In genomic region chr11:35464308-35464707, GRCh38 we compare ENCODE assay signal across 11 cellular contexts. TPM values are rescaled to one million over a fixed set of nuclear protein-coding genes. Genes with fewer than 3 reads are reported as not detected.
DNase-seq lines count a peak whose midpoint lies in the region; ATAC-seq and TF ChIP-seq lines count a peak whose summit lies in the region.
"Had no signal": no experiment of that assay in that cellular context is flagged by ENCODE, and none has a peak within 500 bp of the region (broad histone marks: within the 10 kb centered on the region; RNA-seq: fewer than 3 reads in every experiment).

No MANE protein-coding gene starts in this region.

- H3K9me3 ChIP-seq in WERI-Rb-1 (ENCODE audit: severe bottlenecking) (no peaks in the 10 kb centered on the region), body of pancreas (no peaks in the 10 kb centered on the region)

- no peaks in the 10 kb centered on the region for H3K4me1 ChIP-seq in body of pancreas

- no peak for TF ChIP-seq POLR2A in body of pancreas (IDR thresholded peaks at IDR 0.05)

- H3K4me1 Mint-ChIP-seq in HFFc6 (ENCODE audit: low read depth) (peaks cover 46% of the 10 kb centered on the region), T-cell (no peaks in the 10 kb centered on the region)

- H3K4me3 ChIP-seq in AG10803 (ENCODE audit: low read length) (no peak overlapping the region), WERI-Rb-1 (ENCODE audit: low read depth, low read length) (no peak overlapping the region), body of pancreas (no peak overlapping the region)

- H3K9me3 Mint-ChIP-seq in HFFc6 (no peaks in the 10 kb centered on the region), T-cell (no peaks in the 10 kb centered on the region)
- H3K9me3 Mint-ChIP-seq: natural killer cell treated with Interleukin-12 subunit alpha and Interleukin-12 subunit beta and Interleukin-15 and Interleukin-18, amount 100 ng/mL, for 72 hours had no signal

- no peak for ATAC-seq in body of pancreas
- no peak for ATAC-seq in HG02759 (IDR thresholded peaks at IDR 0.05; ENCODE audit: unreplicated experiment)
- no peak for ATAC-seq in T-cell (replicated peaks in 1 of 4)
- ATAC-seq: natural killer cell treated with Interleukin-12 subunit alpha and Interleukin-12 subunit beta and Interleukin-15 and Interleukin-18, amount 100 ng/mL, for 72 hours had no signal

- no peaks in the 10 kb centered on the region for H3K36me3 ChIP-seq in WERI-Rb-1
- H3K36me3 ChIP-seq in body of pancreas (replicated peaks in 1 of 2; ENCODE audit: insufficient read depth in 1 of 2, low read depth in 2 of 2), result no peaks in the 10 kb centered on the region

- peak; percentile 47 for TF ChIP-seq CTCF in AG10803 (conservative IDR thresholded peaks at IDR 0.05; ENCODE audit: low read length)
- TF ChIP-seq CTCF in HFFc6 (IDR thresholded peaks at IDR 0.05), result peak; percentile 61; the same call in 1 of the 2 replicates
- TF ChIP-seq CTCF in WERI-Rb-1 (IDR thresholded peaks at IDR 0.05; ENCODE audit: low read depth, low read length), result peak; percentile 64
- no peak for TF ChIP-seq CTCF in body of pancreas (IDR thresholded peaks at IDR 0.05)

- 84 to 92% methylated on average over 1 of the region's 1 CpG for WGBS in body of pancreas, 2 donors

- H3K4me3 Mint-ChIP-seq in HFFc6 (no peak overlapping the region), T-cell (no peak overlapping the region)
- H3K4me3 Mint-ChIP-seq: natural killer cell treated with Interleukin-12 subunit alpha and Interleukin-12 subunit beta and Interleukin-15 and Interleukin-18, amount 100 ng/mL, for 72 hours had no signal

- H3K27ac ChIP-seq in WERI-Rb-1 (no peak overlapping the region), body of pancreas (no peak overlapping the region)

- CTCF ChIA-PET in T-cell (lab: Charles Lee), result no interaction called here

- DNase-seq in AG10803 (ENCODE audit: low read depth), result no peak
- DNase-seq in HFFc6, result no peak
- no peak for DNase-seq in WERI-Rb-1
- peak; percentile 24 for DNase-seq in glomerular visceral epithelial cell (ENCODE audit: extremely low spot score)
- no peak for DNase-seq in body of pancreas
- no peak for DNase-seq in T-cell
- no peak for DNase-seq in AG08396 (ENCODE audit: low spot score)
- DNase-seq: Calu3, NCI-H1105 had no signal

- no peaks in the 10 kb centered on the region for H3K27me3 ChIP-seq in WERI-Rb-1 (ENCODE audit: insufficient read depth, low read depth, severe bottlenecking)
- H3K27me3 ChIP-seq in body of pancreas, result no peaks in the 10 kb centered on the region

- intact Hi-C loops in body of pancreas (cut with DNase I), result no loop called here

- H3K27ac Mint-ChIP-seq in HFFc6, result peak overlapping the region; percentile 14; the same call in 1 of the 2 replicates
- no peak overlapping the region for H3K27ac Mint-ChIP-seq in T-cell
- H3K27ac Mint-ChIP-seq: natural killer cell treated with Interleukin-12 subunit alpha and Interleukin-12 subunit beta and Interleukin-15 and Interleukin-18, amount 100 ng/mL, for 72 hours had no signal

- H3K27me3 Mint-ChIP-seq in HFFc6 (ENCODE audit: insufficient read depth), result no peaks in the 10 kb centered on the region; the same call in 1 of the 2 replicates
- H3K27me3 Mint-ChIP-seq in T-cell, result peaks cover 25 to 32% of the 10 kb centered on the region in 2 donors

- POLR2A ChIA-PET in T-cell (lab: Charles Lee), result no interaction called here

- peaks cover 64% of the 10 kb centered on the region for H3K36me3 Mint-ChIP-seq in HFFc6 (ENCODE audit: low read depth)
- no peaks in the 10 kb centered on the region for H3K36me3 Mint-ChIP-seq in T-cell
- H3K36me3 Mint-ChIP-seq: natural killer cell treated with Interleukin-12 subunit alpha and Interleukin-12 subunit beta and Interleukin-15 and Interleukin-18, amount 100 ng/mL, for 72 hours had no signal

RNA-seq across cellular contexts. Expression of gene SLC1A2, which starts 45.0 kb away (rescaled TPM):
- 1 to 10 TPM; 1.7 to 2.4 (median 2.1) TPM for total RNA-seq in HFFc6 (2021; fragmentation: NEBNext Ultra II Directional; extraction: Animal tissue kit (Norgen Biotek cat#: 25700))
- total RNA-seq in body of pancreas (10 to 100 TPM; 23.1 to 73.7 TPM), T-cell (under 1 TPM; 0.07 to 0.19 (median 0.12) TPM)

Comparison
In these comparisons a context has a peak if more than half of its experiments do, and no peak if none do; other contexts are left out.
1. CTCF ChIP-seq: peak in AG10803 (single experiment), HFFc6 (single experiment) and WERI-Rb-1 (single experiment); none in body of pancreas (0 of 7).
2. RNA of gene SLC1A2, which starts 45.0 kb away (total RNA-seq): 23.1 to 73.7 TPM in body of pancreas; 1.7 to 2.4 TPM in HFFc6 and 0.07 to 0.19 TPM in T-cell; every median in the first group is over 4 times any median in the second.